In the genomic region with DNA sequence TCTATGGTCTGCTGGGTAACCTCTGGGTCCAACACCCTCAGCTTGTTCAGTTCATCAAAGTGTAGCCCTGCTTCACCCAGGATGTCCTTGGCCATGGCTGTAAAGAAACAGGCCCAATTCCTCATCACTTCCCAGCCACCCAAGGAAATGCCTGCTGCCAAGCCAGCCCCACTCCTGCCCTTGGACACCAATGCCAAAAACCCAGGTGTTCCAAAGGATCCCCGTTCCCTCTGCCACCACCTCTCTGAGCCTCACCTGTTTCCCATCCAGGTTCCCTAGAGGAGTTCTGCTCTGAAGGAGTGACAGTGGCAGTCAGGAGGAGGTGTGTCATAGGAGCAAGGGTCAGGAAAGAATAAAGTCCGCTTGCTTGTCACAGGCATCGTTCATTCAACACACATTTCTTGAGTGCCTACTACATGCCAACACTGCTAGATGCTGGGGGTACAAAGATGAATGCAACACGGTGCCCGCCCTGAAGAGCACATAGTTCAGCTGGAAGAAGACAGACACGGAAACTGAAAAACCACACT, we compare ENCODE assay signal across 28 cellular contexts. TPM values are rescaled to one million over a fixed set of nuclear protein-coding genes. Genes with fewer than 3 reads are reported as not detected.
DNase-seq lines count a peak whose midpoint lies in the region; ATAC-seq and TF ChIP-seq lines count a peak whose summit lies in the region.
"Had no signal": no experiment of that assay in that cellular context is flagged by ENCODE, and none has a peak within 500 bp of the region (broad histone marks: within the 10 kb centered on the region; RNA-seq: fewer than 3 reads in every experiment).

No MANE protein-coding gene starts in this region.

- no peak for TF ChIP-seq EP300 in stomach (IDR thresholded peaks at IDR 0.05)

- no peak overlapping the region for H2AFZ ChIP-seq in hepatocyte

- peaks cover 18% of the 10 kb centered on the region for H3K4me1 ChIP-seq in hepatocyte (ENCODE audit: insufficient read depth)
- peaks cover 25 to 46% (median 38%) of the 10 kb centered on the region in 4 donors for H3K4me1 ChIP-seq in stomach

- TF ChIP-seq POLR2A in stomach (IDR thresholded peaks at IDR 0.05): no peak

- DNase-seq in activated CD8-positive, alpha-beta memory T cell treated with anti-CD3 and anti-CD28 coated beads, Interleukin-2, amount 50 U/mL, for 48 hours: peak; percentile 47
- no peak for DNase-seq in activated CD8-positive, alpha-beta memory T cell treated with anti-CD3 and anti-CD28 coated beads for 24 hours
- DNase-seq in hepatocyte (ENCODE audit: low spot score): no peak
- peak; percentile 14 for DNase-seq in stomach
- no peak for DNase-seq in stimulated activated CD4-positive, alpha-beta T cell treated with anti-CD3 and anti-CD28 coated beads, Interleukin-4, amount 100 ng/mL, for 1 hour
- DNase-seq: cerebellar nuclear complex; effector CD4-positive, alpha-beta T cell; IMR-90; NCI-H1105 treated with DMSO at 0.1 percent for 48 hours; NCI-H2081 treated with DMSO at 0.1 percent for 48 hours; NCI-H446 treated with DMSO at 0.1 percent for 48 hours; NK-92 treated with Interleukin-12 subunit alpha and Interleukin-12 subunit beta, amount 100 ng/mL, for 24 hours; occipital lobe; T-helper 17 cell; uterus had no signal

- H3K27ac ChIP-seq in hepatocyte (peak overlapping the region; percentile 44), stomach (no peak overlapping the region)
- H3K27ac ChIP-seq: ascending aorta, HL-60, right atrium auricular region, uterus, VCaP had no signal

- ATAC-seq in GM18907 (IDR thresholded peaks at IDR 0.05; ENCODE audit: unreplicated experiment): no peak
- ATAC-seq: activated naive CD4-positive, alpha-beta T cell treated with anti-CD3 and anti-CD28 coated beads, Interleukin-2, amount 50 U/mL, for 72 hours; esophagus mucosa; T-helper 17 cell had no signal

- H3K36me3 ChIP-seq in hepatocyte (replicated peaks; ENCODE audit: insufficient read depth, low read depth): no peaks in the 10 kb centered on the region
- H3K36me3 ChIP-seq in stomach: peaks cover 27 to 53% (median 51%) of the 10 kb centered on the region in 4 donors
- H3K36me3 ChIP-seq: uterus had no signal

- intact Hi-C loops in stomach (cut with DNase I; ENCODE audit: low total_unique reads): no loop called here

- TF ChIP-seq CTCF in hepatocyte (IDR thresholded peaks at IDR 0.05; ENCODE audit: poor library complexity): no peak
- no peak for TF ChIP-seq CTCF in stomach (IDR thresholded peaks at IDR 0.05)

- no peaks in the 10 kb centered on the region for H4K20me1 ChIP-seq in hepatocyte (ENCODE audit: insufficient read depth, poor library complexity, severe bottlenecking)

- H3K4me2 ChIP-seq in hepatocyte: no peak overlapping the region

- H3K27me3 ChIP-seq in hepatocyte: no peaks in the 10 kb centered on the region
- H3K27me3 ChIP-seq in stomach: no peaks in the 10 kb centered on the region
- H3K27me3 ChIP-seq: ascending aorta, Peyer's patch, right atrium auricular region, uterus had no signal

- peaks cover 37% of the 10 kb centered on the region for H3K79me2 ChIP-seq in hepatocyte

- WGBS in hepatocyte (ENCODE audit: low lambda C conversion rate, missing lambda C conversion rate): 92% methylated on average over 6 of the region's 6 CpGs
- 84 to 88% (median 86%) methylated on average over 6 of the region's 6 CpGs for WGBS in stomach, 5 donors

- no peak overlapping the region for H3K4me3 ChIP-seq in hepatocyte
- H3K4me3 ChIP-seq in stomach: no peak overlapping the region
- H3K4me3 ChIP-seq: ascending aorta, lung, right atrium auricular region, uterus had no signal

- H3K9me3 ChIP-seq in hepatocyte (ENCODE audit: low read depth) (no peaks in the 10 kb centered on the region), stomach (no peaks in the 10 kb centered on the region)
- H3K9me3 ChIP-seq: ascending aorta, Peyer's patch, right atrium auricular region, uterus had no signal

- H3K9me2 ChIP-seq in hepatocyte (replicated peaks; ENCODE audit: insufficient read depth): no peaks in the 10 kb centered on the region

RNA-seq across cellular contexts. Expression of gene IFT20, which starts 3.3 kb away (rescaled TPM):
- total RNA-seq in hepatocyte (49.9 and 62.4 TPM in 2 replicates), stomach (10 to 100 TPM; 24.9 to 52.2 (median 47.3) TPM)
- polyA plus RNA-seq in hepatocyte (75.1 and 75.3 TPM in 2 replicates), stomach (10 to 100 TPM; 75.9 to 95.6 (median 94.9) TPM)

RNA-seq across cellular contexts. Expression of gene TNFAIP1, which starts 3.6 kb away (rescaled TPM):
- total RNA-seq in hepatocyte (25.4 and 37.6 TPM in 2 replicates), stomach (10 to 100 TPM in 3 of 5 donors, 1 to 10 TPM in 2; 1.7 to 50.4 (median 19.3) TPM)
- polyA plus RNA-seq in hepatocyte (36.9 and 39.0 TPM in 2 replicates), stomach (10 to 100 TPM; 12.7 to 25.4 (median 21.4) TPM)

RNA-seq across cellular contexts. Expression of gene TMEM97, which starts 13.0 kb away (rescaled TPM):
- total RNA-seq in hepatocyte (66.9 and 74.7 TPM in 2 replicates), stomach (10 to 100 TPM in 4 of 5 donors, 1 to 10 TPM in 1; 7.6 to 54.0 (median 21.4) TPM)
- polyA plus RNA-seq in hepatocyte (63.6 and 69.1 TPM in 2 replicates), stomach (10 to 100 TPM; 28.1 to 38.2 (median 31.3) TPM)
- total RNA-seq: ascending aorta had no signal

RNA-seq across cellular contexts. Expression of gene POLDIP2, which starts 25.4 kb away (rescaled TPM):
- total RNA-seq in hepatocyte (81.6 and 82.9 TPM in 2 replicates), stomach (100 to 1,000 TPM in 1 of 5 donors, 10 to 100 TPM in 4; 41.9 to 118 (median 57.6) TPM)
- polyA plus RNA-seq in hepatocyte (118 and 122 TPM in 2 replicates), stomach (10 to 100 TPM; 44.2 to 69.2 (median 63.8) TPM)

RNA-seq across cellular contexts. Expression of gene SEBOX, which starts 33.0 kb away (rescaled TPM):
- not detected in 2 replicates for total RNA-seq in hepatocyte
- not detected in 2 replicates for polyA plus RNA-seq in hepatocyte
- total RNA-seq in stomach: not detected
- not detected for polyA plus RNA-seq in stomach
- total RNA-seq: A172; activated naive CD4-positive, alpha-beta T cell treated with anti-CD3 and anti-CD28 coated beads, Interleukin-2, amount 50 U/mL, for 72 hours; ascending aorta; esophagus mucosa; frontal cortex; IMR-90; lung; occipital lobe; Peyer's patch; right atrium auricular region; SK-MEL-5; T-helper 17 cell; uterus had no signal
- polyA plus RNA-seq: IMR-90, keratinocyte, lung had no signal

Comparison
In these comparisons a context has a peak if more than half of its experiments do, and no peak if none do; other contexts are left out.
1. DNase-seq: peak in activated CD8-positive, alpha-beta memory T cell treated with anti-CD3 and anti-CD28 coated beads, Interleukin-2, amount 50 U/mL, for 48 hours (single experiment) and stomach (single experiment); none in activated CD8-positive, alpha-beta memory T cell treated with anti-CD3 and anti-CD28 coated beads for 24 hours (single experiment), hepatocyte (single experiment) and stimulated activated CD4-positive, alpha-beta T cell treated with anti-CD3 and anti-CD28 coated beads, Interleukin-4, amount 100 ng/mL, for 1 hour (single experiment).